Comparison of ENCODE assay signal across 18 cellular contexts in the genomic region with DNA sequence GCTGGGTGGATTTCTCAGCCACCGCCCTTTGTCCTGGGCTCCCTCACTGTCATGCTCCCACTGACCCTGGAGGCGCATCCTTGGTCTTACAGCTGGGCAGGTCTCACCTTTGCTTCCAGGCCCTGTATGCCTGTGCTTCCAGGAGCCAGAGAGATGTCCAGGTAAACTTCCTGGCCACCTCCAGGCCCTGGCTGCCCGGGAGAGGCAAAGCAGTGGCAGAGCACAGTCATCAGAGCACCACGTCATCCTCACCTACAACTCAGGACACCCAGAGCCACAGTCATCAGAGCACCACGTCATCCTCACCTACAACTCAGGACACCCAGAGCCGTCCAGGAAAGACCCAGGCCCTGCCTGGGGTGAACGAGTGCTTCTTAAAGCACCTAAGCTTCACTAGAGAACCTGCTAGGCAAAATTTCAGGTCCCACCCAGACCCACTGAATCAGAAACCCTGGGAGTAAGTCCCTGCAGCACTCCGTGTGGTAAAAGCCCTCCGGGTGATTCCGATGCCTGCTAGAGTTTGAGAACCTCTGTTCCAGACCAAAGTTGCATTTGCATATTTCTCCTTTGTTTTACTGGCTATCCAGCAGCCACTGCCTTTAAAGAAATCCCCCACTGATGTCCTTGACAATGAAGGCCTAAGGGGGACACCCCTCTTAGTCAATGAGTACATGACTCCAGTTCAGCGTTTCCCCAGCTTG.
DNase-seq lines count a peak whose midpoint lies in the region; TF ChIP-seq lines count a peak whose summit lies in the region.
"Had no signal": no experiment of that assay in that cellular context is flagged by ENCODE, and none has a peak within 500 bp of the region (broad histone marks: within the 10 kb centered on the region; RNA-seq: fewer than 3 reads in every experiment).

No MANE protein-coding gene starts in this region.

- no peaks in the 10 kb centered on the region for H3K9me3 Mint-ChIP-seq in endothelial cell (ENCODE audit: unreplicated experiment)

- CTCF ChIA-PET in RWPE1 (lab: Yijun Ruan, JAX), result interaction anchor here (0.5 to 0.9 kb wide), 2 partner anchors 17 to 140 kb away, joined by 3 read pairs; no protein-coding TSS in a partner anchor

- TF ChIP-seq CTCF in RWPE1 (conservative IDR thresholded peaks at IDR 0.05; ENCODE audit: low read depth) (no peak), endothelial cell (IDR thresholded peaks at IDR 0.05; ENCODE audit: unreplicated experiment) (no peak)

- H3K27me3 Mint-ChIP-seq in endothelial cell (ENCODE audit: unreplicated experiment), result peaks cover 7% of the 10 kb centered on the region

- peaks cover 23% of the 10 kb centered on the region for H3K36me3 ChIP-seq in muscle layer of colon (ENCODE audit: insufficient read depth, low read length)
- H3K36me3 ChIP-seq in stomach smooth muscle (ENCODE audit: control insufficient read depth in 2 of 2, insufficient read depth in 2 of 2, low read length in 2 of 2), result peaks cover 10 to 20% of the 10 kb centered on the region in 2 donors

- POLR2A ChIA-PET in RWPE1 (lab: Yijun Ruan, JAX; ENCODE audit: low non-redundant PET), result no interaction called here

- H3K4me1 Mint-ChIP-seq in endothelial cell (ENCODE audit: unreplicated experiment), result peaks cover 36% of the 10 kb centered on the region

- H3K27me3 ChIP-seq in muscle layer of colon (ENCODE audit: control insufficient read depth in 1 of 2, insufficient read depth in 2 of 2, low read length in 2 of 2), result no peaks in the 10 kb centered on the region
- H3K27me3 ChIP-seq in stomach smooth muscle (ENCODE audit: control insufficient read depth in 1 of 2, insufficient read depth in 2 of 2, low read length in 2 of 2), result no peaks in the 10 kb centered on the region
- H3K27me3 ChIP-seq: SJSA1, testis had no signal

- DNase-seq in RWPE1 (ENCODE audit: low spot score) (no peak), endothelial cell (ENCODE audit: low spot score) (no peak), activated gamma-delta T cell treated with Interleukin-2 at 50 U/mL for 16 hours (no peak), C1 segment of cervical spinal cord (lab: John Stamatoyannopoulos, UW) (no peak)
- no peak for DNase-seq in activated CD8-positive, alpha-beta memory T cell treated with anti-CD3 and anti-CD28 coated beads, Interleukin-2, amount 50 U/mL, for 48 hours
- DNase-seq: activated CD4-positive, alpha-beta T cell treated with anti-CD3 and anti-CD28 coated beads, Interleukin-2, amount 50 U/mL, for 1 hour; activated effector memory CD4-positive, alpha-beta T cell treated with anti-CD3 and anti-CD28 coated beads, Interleukin-2, amount 50 U/mL, for 16 hours; DND-41; left colon; NCI-H1048; NCI-H187 treated with DMSO at 0.1 percent for 48 hours; NCI-H345; retina; T-helper 2 cell; testis had no signal

- H3K9ac ChIP-seq in muscle layer of colon (ENCODE audit: low read length) (no peak overlapping the region), stomach smooth muscle (ENCODE audit: low read length in 2 of 2) (no peak overlapping the region)

- H3K4me1 ChIP-seq in muscle layer of colon (ENCODE audit: insufficient read depth, low read length) (peaks cover 50% of the 10 kb centered on the region), stomach smooth muscle (ENCODE audit: control insufficient read depth, insufficient read depth, low read length) (peaks cover 35% of the 10 kb centered on the region)

- peak overlapping the region; percentile 51 for H3K27ac ChIP-seq in RWPE1
- H3K27ac ChIP-seq in muscle layer of colon (ENCODE audit: low read depth, low read length), result peak overlapping the region; percentile 4
- peak overlapping the region; percentile 46 for H3K27ac ChIP-seq in stomach smooth muscle (ENCODE audit: low read length)
- H3K27ac ChIP-seq: SJSA1, testis had no signal

- H3K27ac Mint-ChIP-seq in endothelial cell (ENCODE audit: unreplicated experiment), result peak overlapping the region; percentile 94

- no peak overlapping the region for H3K4me3 ChIP-seq in muscle layer of colon (ENCODE audit: low read depth in 1 of 2, low read length in 2 of 2)
- no peak overlapping the region for H3K4me3 ChIP-seq in stomach smooth muscle (ENCODE audit: low read length in 2 of 2)
- H3K4me3 ChIP-seq: SJSA1, testis had no signal

- peaks cover 12% of the 10 kb centered on the region for H3K36me3 Mint-ChIP-seq in endothelial cell (ENCODE audit: low read depth, unreplicated experiment)

- H3K9me3 ChIP-seq in muscle layer of colon (ENCODE audit: low read length) (no peaks in the 10 kb centered on the region), stomach smooth muscle (ENCODE audit: control insufficient read depth in 2 of 2, low read length in 2 of 2) (no peaks in the 10 kb centered on the region)
- H3K9me3 ChIP-seq: SJSA1, testis had no signal

- peak overlapping the region; percentile 65 for H3K4me3 Mint-ChIP-seq in endothelial cell (ENCODE audit: unreplicated experiment)
